ENCODE assay signal across 42 cellular contexts in the genomic region with DNA sequence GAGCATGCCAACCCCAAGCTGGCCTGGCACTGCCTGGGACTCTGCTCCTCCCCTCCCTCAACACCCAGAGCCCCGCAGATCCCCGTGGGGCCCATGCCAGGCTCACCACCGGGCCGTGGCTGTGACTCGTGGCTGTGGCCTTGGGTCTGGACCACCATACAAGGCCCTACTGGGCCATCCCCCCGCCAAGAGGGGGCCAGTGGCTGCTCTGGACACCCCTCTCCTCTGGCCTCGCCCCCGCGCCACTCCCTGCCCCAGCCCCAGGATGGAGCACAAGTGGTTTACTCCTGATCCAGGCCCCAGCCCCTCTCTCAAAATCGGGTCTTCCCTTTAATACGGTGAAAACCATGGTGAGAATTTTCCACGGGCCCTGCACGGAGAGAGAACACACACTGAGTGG. TPM values are rescaled to one million over a fixed set of nuclear protein-coding genes. Genes with fewer than 3 reads are reported as not detected.
"Had no signal": no experiment of that assay in that cellular context is flagged by ENCODE, and none has a peak within 500 bp of the region (broad histone marks: within the 10 kb centered on the region; RNA-seq: fewer than 3 reads in every experiment).

No MANE protein-coding gene starts in this region.

- H3K36me3 ChIP-seq: breast epithelium had no signal

- H3K27ac ChIP-seq: adrenal gland, ascending aorta, body of pancreas, brain microvascular endothelial cell, breast epithelium, cardiac muscle cell had no signal

- H3K4me1 Mint-ChIP-seq: activated T-helper 17 cell treated with anti-CD3 and anti-CD28 coated beads, Interleukin-2, amount 50 U/mL, for 72 hours had no signal

- H3K4me3 Mint-ChIP-seq: activated naive CD4-positive, alpha-beta T cell treated with anti-CD3 and anti-CD28 coated beads for 36 hours; activated naive CD4-positive, alpha-beta T cell treated with anti-CD3 and anti-CD28 coated beads, Interleukin-2, amount 10 ng/mL, durations not matched to agents 7 days and 5 days; activated naive CD4-positive, alpha-beta T cell treated with anti-CD3 and anti-CD28 coated beads, Interleukin-2, amount 50 U/mL, for 24 hours; activated naive CD8-positive, alpha-beta T cell; activated naive CD8-positive, alpha-beta T cell treated with anti-CD3 and anti-CD28 coated beads, Interleukin-2, amount 10 ng/mL, durations not matched to agents 7 days and 5 days; activated naive CD8-positive, alpha-beta T cell treated with anti-CD3 and anti-CD28 coated beads, Interleukin-2, amount 50 U/mL, for 24 hours; activated T-cell treated with anti-CD3 and anti-CD28 coated beads, Interleukin-2, amount 50 U/mL, for 24 hours; activated T-cell treated with anti-CD3 and anti-CD28 coated beads, Interleukin-2, amount 50 U/mL, for 4 hours; activated T-cell treated with anti-CD3 and anti-CD28 coated beads, Interleukin-2, amount 50 U/mL, for 72 hours; activated T-helper 1 cell treated with anti-CD3 and anti-CD28 coated beads, Interleukin-12 subunit alpha, Interleukin-12 subunit beta, Interleukin-2, Interleukin-4 antibody, amounts not matched to agents 30 ng/mL and 10 ng/mL and 1 ng/mL, durations not matched to agents 14 hours and 24 hours and 36 hours; activated T-helper 17 cell treated with anti-CD3 and anti-CD28 coated beads, Interleukin-2, amount 50 U/mL, for 72 hours; brain; central memory CD8-positive, alpha-beta T cell had no signal

- H3K36me3 Mint-ChIP-seq: activated naive CD8-positive, alpha-beta T cell; activated naive CD8-positive, alpha-beta T cell treated with anti-CD3 and anti-CD28 coated beads, Interleukin-2, amount 10 ng/mL, durations not matched to agents 7 days and 5 days had no signal

- DNase-seq: activated effector memory CD4-positive, alpha-beta T cell treated with anti-CD3 and anti-CD28 coated beads, Interleukin-2, amount 50 U/mL, for 16 hours; activated effector memory CD4-positive, alpha-beta T cell treated with Interleukin-2 at 50 U/mL for 16 hours; activated gamma-delta T cell; activated gamma-delta T cell treated with Interleukin-2 at 50 U/mL for 16 hours; activated naive CD4-positive, alpha-beta T cell; activated naive CD4-positive, alpha-beta T cell treated with anti-CD3 and anti-CD28 coated beads for 36 hours; activated naive CD4-positive, alpha-beta T cell treated with anti-CD3 and anti-CD28 coated beads, Interleukin-2, amount 10 ng/mL, durations not matched to agents 7 days and 5 days; activated naive CD4-positive, alpha-beta T cell treated with anti-CD3 and anti-CD28 coated beads, Interleukin-2, amount 50 U/mL, for 16 hours; activated naive CD4-positive, alpha-beta T cell treated with Interleukin-2 at 50 U/mL for 16 hours; activated naive CD8-positive, alpha-beta T cell treated with anti-CD3 and anti-CD28 coated beads, Interleukin-2, amount 10 ng/mL, durations not matched to agents 7 days and 5 days; activated naive CD8-positive, alpha-beta T cell treated with anti-CD3 and anti-CD28 coated beads, Interleukin-2, amount 50 U/mL, for 24 hours; activated T-cell treated with anti-CD3 and anti-CD28 coated beads, Interleukin-2, amount 50 U/mL, for 24 hours; activated T-cell treated with anti-CD3 and anti-CD28 coated beads, Interleukin-2, amount 50 U/mL, for 4 hours; activated T-cell treated with anti-CD3 and anti-CD28 coated beads, Interleukin-2, amount 50 U/mL, for 48 hours; activated T-cell treated with anti-CD3 and anti-CD28 coated beads, Interleukin-2, amount 50 U/mL, for 72 hours; adrenal gland; amniotic stem cell; amygdala; anterior cingulate cortex; aorta; body of pancreas; brain microvascular endothelial cell; caudate nucleus; central memory CD4-positive, alpha-beta T cell; cerebellar nuclear complex had no signal

- H3K9me3 ChIP-seq: adrenal gland, ascending aorta, body of pancreas, breast epithelium had no signal

- H3K27me3 Mint-ChIP-seq: activated naive CD4-positive, alpha-beta T cell treated with anti-CD3 and anti-CD28 coated beads, Interleukin-2, amount 50 U/mL, for 24 hours; activated naive CD8-positive, alpha-beta T cell; activated naive CD8-positive, alpha-beta T cell treated with anti-CD3 and anti-CD28 coated beads, Interleukin-2, amount 10 ng/mL, durations not matched to agents 7 days and 5 days; activated naive CD8-positive, alpha-beta T cell treated with anti-CD3 and anti-CD28 coated beads, Interleukin-2, amount 50 U/mL, for 24 hours; activated T-cell treated with anti-CD3 and anti-CD28 coated beads, Interleukin-2, amount 50 U/mL, for 24 hours; activated T-helper 17 cell treated with anti-CD3 and anti-CD28 coated beads, Interleukin-2, amount 50 U/mL, for 72 hours; central memory CD8-positive, alpha-beta T cell had no signal

- H3K27me3 ChIP-seq: adrenal gland, ascending aorta, body of pancreas, brain microvascular endothelial cell, breast epithelium, cardiac muscle cell had no signal

- H3K4me3 ChIP-seq: adrenal gland, ascending aorta, body of pancreas, breast epithelium, cardiac muscle cell had no signal

- FAIRE-seq: astrocyte, bronchial epithelial cell, colon had no signal

- H3K9me3 Mint-ChIP-seq: activated naive CD4-positive, alpha-beta T cell treated with anti-CD3 and anti-CD28 coated beads for 36 hours; activated naive CD4-positive, alpha-beta T cell treated with anti-CD3 and anti-CD28 coated beads, Interleukin-2, amount 10 ng/mL, durations not matched to agents 7 days and 5 days; activated naive CD4-positive, alpha-beta T cell treated with anti-CD3 and anti-CD28 coated beads, Interleukin-2, amount 50 U/mL, for 24 hours; activated naive CD4-positive, alpha-beta T cell treated with anti-CD3 and anti-CD28 coated beads, Interleukin-2, amount 50 U/mL, for 72 hours; activated naive CD8-positive, alpha-beta T cell treated with anti-CD3 and anti-CD28 coated beads, Interleukin-2, amount 10 ng/mL, durations not matched to agents 7 days and 5 days; activated naive CD8-positive, alpha-beta T cell treated with anti-CD3 and anti-CD28 coated beads, Interleukin-2, amount 50 U/mL, for 24 hours; activated T-cell treated with anti-CD3 and anti-CD28 coated beads, Interleukin-2, amount 50 U/mL, for 24 hours; activated T-cell treated with anti-CD3 and anti-CD28 coated beads, Interleukin-2, amount 50 U/mL, for 4 hours; activated T-cell treated with anti-CD3 and anti-CD28 coated beads, Interleukin-2, amount 50 U/mL, for 72 hours; activated T-helper 1 cell treated with anti-CD3 and anti-CD28 coated beads, Interleukin-12 subunit alpha, Interleukin-12 subunit beta, Interleukin-2, Interleukin-4 antibody, amounts not matched to agents 30 ng/mL and 10 ng/mL and 1 ng/mL, durations not matched to agents 14 hours and 24 hours and 36 hours; activated T-helper 17 cell treated with anti-CD3 and anti-CD28 coated beads, Interleukin-2, amount 50 U/mL, for 72 hours; activated T-helper 2 cell treated with anti-CD3 and anti-CD28 coated beads, Interferon-gamma antibody, Interleukin-2, Interleukin-4, amounts not matched to agents 10 μg/mL and 5 μg/mL and 100 μg/mL, durations not matched to agents 14 hours and 24 hours and 36 hours; central memory CD8-positive, alpha-beta T cell had no signal

- H3K4me1 ChIP-seq: ascending aorta, body of pancreas, breast epithelium had no signal

- H3K27ac Mint-ChIP-seq: activated naive CD4-positive, alpha-beta T cell treated with anti-CD3 and anti-CD28 coated beads for 36 hours; activated naive CD4-positive, alpha-beta T cell treated with anti-CD3 and anti-CD28 coated beads, Interleukin-2, amount 10 ng/mL, durations not matched to agents 7 days and 5 days; activated naive CD4-positive, alpha-beta T cell treated with anti-CD3 and anti-CD28 coated beads, Interleukin-2, amount 50 U/mL, for 24 hours; activated naive CD4-positive, alpha-beta T cell treated with anti-CD3 and anti-CD28 coated beads, Interleukin-2, amount 50 U/mL, for 72 hours; activated naive CD8-positive, alpha-beta T cell; activated naive CD8-positive, alpha-beta T cell treated with anti-CD3 and anti-CD28 coated beads, Interleukin-2, amount 10 ng/mL, durations not matched to agents 7 days and 5 days; activated naive CD8-positive, alpha-beta T cell treated with anti-CD3 and anti-CD28 coated beads, Interleukin-2, amount 50 U/mL, for 24 hours; activated T-cell treated with anti-CD3 and anti-CD28 coated beads, Interleukin-2, amount 50 U/mL, for 24 hours; activated T-cell treated with anti-CD3 and anti-CD28 coated beads, Interleukin-2, amount 50 U/mL, for 72 hours; activated T-helper 1 cell treated with anti-CD3 and anti-CD28 coated beads, Interleukin-12 subunit alpha, Interleukin-12 subunit beta, Interleukin-2, Interleukin-4 antibody, amounts not matched to agents 30 ng/mL and 10 ng/mL and 1 ng/mL, durations not matched to agents 14 hours and 24 hours and 36 hours; activated T-helper 17 cell treated with anti-CD3 and anti-CD28 coated beads, Interleukin-2, amount 50 U/mL, for 72 hours; activated T-helper 2 cell treated with anti-CD3 and anti-CD28 coated beads, Interferon-gamma antibody, Interleukin-2, Interleukin-4, amounts not matched to agents 10 μg/mL and 5 μg/mL and 100 μg/mL, durations not matched to agents 14 hours and 24 hours and 36 hours; brain had no signal

RNA-seq across cellular contexts. Expression of gene PABPN1L, which starts 3.0 kb away (rescaled TPM):
- total RNA-seq: activated naive CD4-positive, alpha-beta T cell treated with anti-CD3 and anti-CD28 coated beads for 36 hours; activated naive CD4-positive, alpha-beta T cell treated with anti-CD3 and anti-CD28 coated beads, Interleukin-2, amount 50 U/mL, for 72 hours; activated naive CD8-positive, alpha-beta T cell treated with anti-CD3 and anti-CD28 coated beads, Interleukin-2, amount 10 ng/mL, durations not matched to agents 7 days and 5 days; activated T-cell treated with anti-CD3 and anti-CD28 coated beads, Interleukin-2, amount 50 U/mL, for 4 hours; activated T-cell treated with anti-CD3 and anti-CD28 coated beads, Interleukin-2, amount 50 U/mL, for 72 hours; activated T-helper 1 cell treated with anti-CD3 and anti-CD28 coated beads, Interleukin-12 subunit alpha, Interleukin-12 subunit beta, Interleukin-2, Interleukin-4 antibody, amounts not matched to agents 30 ng/mL and 10 ng/mL and 1 ng/mL, durations not matched to agents 14 hours and 24 hours and 36 hours; activated T-helper 17 cell treated with anti-CD3 and anti-CD28 coated beads, Interleukin-2, amount 50 U/mL, for 72 hours; activated T-helper 2 cell treated with anti-CD3 and anti-CD28 coated beads, Interferon-gamma antibody, Interleukin-2, Interleukin-4, amounts not matched to agents 10 μg/mL and 5 μg/mL and 100 μg/mL, durations not matched to agents 14 hours and 24 hours and 36 hours; aorta; ascending aorta; astrocyte; body of pancreas; breast epithelium; bronchial epithelial cell; cardiac muscle cell; cardiac septum; cerebellum; chondrocyte had no signal
- polyA plus RNA-seq: aorta had no signal

RNA-seq across cellular contexts. Expression of gene CDT1, which starts 59.8 kb away (rescaled TPM):
- total RNA-seq: ascending aorta had no signal
